ENCODE assay signal across 1 cellular context in the genomic region with DNA sequence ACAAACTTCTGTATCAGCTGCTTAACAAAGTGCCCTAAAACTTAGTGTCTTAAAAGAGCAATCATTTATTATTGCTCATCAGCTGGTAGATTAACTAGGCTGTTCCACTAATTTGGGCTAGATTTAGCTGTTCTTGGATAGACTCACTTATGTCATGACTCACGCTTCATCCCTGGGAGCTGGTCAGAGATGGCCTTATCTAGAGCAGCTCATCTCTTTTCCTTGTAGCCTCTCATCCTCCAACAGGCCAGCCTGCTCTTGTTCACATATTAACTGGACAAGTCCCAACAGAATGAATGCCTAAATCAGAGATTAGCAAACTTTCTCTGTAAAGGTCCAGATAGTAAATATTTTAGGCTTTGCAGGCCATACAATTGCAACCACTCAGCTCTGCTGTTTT.
TF ChIP-seq lines count a peak whose summit lies in the region.

No MANE protein-coding gene starts in this region.

TF ChIP-seq in K562, 482 proteins besides CTCF, POLR2A, EP300 and RAD21 (continued from another document):
- TF ChIP-seq, protein P1, sequence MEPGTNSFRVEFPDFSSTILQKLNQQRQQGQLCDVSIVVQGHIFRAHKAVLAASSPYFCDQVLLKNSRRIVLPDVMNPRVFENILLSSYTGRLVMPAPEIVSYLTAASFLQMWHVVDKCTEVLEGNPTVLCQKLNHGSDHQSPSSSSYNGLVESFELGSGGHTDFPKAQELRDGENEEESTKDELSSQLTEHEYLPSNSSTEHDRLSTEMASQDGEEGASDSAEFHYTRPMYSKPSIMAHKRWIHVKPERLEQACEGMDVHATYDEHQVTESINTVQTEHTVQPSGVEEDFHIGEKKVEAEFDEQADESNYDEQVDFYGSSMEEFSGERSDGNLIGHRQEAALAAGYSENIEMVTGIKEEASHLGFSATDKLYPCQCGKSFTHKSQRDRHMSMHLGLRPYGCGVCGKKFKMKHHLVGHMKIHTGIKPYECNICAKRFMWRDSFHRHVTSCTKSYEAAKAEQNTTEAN (CRISPR knock-in tag; IDR thresholded peaks at IDR 0.05), result no peak
- TF ChIP-seq ZNF764 (CRISPR knock-in tag; IDR thresholded peaks at IDR 0.05; ENCODE audit: low read depth) (no peak), ZBTB8A (IDR thresholded peaks at IDR 0.05; ENCODE audit: partially characterized antibody) (no peak), ARID2 (IDR thresholded peaks at IDR 0.05) (no peak), ZNF584 (CRISPR knock-in tag; IDR thresholded peaks at IDR 0.05; ENCODE audit: low read depth) (no peak), PYGO2 (tag; IDR thresholded peaks at IDR 0.05) (no peak), KDM5B (IDR thresholded peaks at IDR 0.05; ENCODE audit: insufficient replicate concordance, low read depth, low read length) (no peak)
- TF ChIP-seq, protein P2, sequence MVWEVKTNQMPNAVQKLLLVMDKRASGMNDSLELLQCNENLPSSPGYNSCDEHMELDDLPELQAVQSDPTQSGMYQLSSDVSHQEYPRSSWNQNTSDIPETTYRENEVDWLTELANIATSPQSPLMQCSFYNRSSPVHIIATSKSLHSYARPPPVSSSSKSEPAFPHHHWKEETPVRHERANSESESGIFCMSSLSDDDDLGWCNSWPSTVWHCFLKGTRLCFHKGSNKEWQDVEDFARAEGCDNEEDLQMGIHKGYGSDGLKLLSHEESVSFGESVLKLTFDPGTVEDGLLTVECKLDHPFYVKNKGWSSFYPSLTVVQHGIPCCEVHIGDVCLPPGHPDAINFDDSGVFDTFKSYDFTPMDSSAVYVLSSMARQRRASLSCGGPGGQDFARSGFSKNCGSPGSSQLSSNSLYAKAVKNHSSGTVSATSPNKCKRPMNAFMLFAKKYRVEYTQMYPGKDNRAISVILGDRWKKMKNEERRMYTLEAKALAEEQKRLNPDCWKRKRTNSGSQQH (CRISPR knock-in tag; IDR thresholded peaks at IDR 0.05), result no peak
- TF ChIP-seq, protein P3, sequence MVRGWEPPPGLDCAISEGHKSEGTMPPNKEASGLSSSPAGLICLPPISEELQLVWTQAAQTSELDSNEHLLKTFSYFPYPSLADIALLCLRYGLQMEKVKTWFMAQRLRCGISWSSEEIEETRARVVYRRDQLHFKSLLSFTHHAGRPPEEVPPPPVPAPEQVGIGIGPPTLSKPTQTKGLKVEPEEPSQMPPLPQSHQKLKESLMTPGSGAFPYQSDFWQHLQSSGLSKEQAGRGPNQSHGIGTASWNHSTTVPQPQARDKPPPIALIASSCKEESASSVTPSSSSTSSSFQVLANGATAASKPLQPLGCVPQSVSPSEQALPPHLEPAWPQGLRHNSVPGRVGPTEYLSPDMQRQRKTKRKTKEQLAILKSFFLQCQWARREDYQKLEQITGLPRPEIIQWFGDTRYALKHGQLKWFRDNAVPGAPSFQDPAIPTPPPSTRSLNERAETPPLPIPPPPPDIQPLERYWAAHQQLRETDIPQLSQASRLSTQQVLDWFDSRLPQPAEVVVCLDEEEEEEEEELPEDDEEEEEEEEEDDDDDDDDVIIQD (CRISPR knock-in tag; IDR thresholded peaks at IDR 0.05), result no peak
